ENCODE assay signal across 9 cellular contexts in genomic region chr1:88608139-88608943, GRCh38.
A peak's percentile ranks its signal among the peaks of the same experiment; 100 is the strongest.
DNase-seq lines count a peak whose midpoint lies in the region; ATAC-seq, FAIRE-seq and TF ChIP-seq lines count a peak whose summit lies in the region.
"Had no signal": no experiment of that assay in that cellular context is flagged by ENCODE, and none has a peak within 500 bp of the region (broad histone marks: within the 10 kb centered on the region; RNA-seq: fewer than 3 reads in every experiment).

No MANE protein-coding gene starts in this region.

- H3K9me3 ChIP-seq in transverse colon, result no peaks in the 10 kb centered on the region
- H3K9me3 ChIP-seq: neutrophil had no signal

- no peak overlapping the region for H3K27ac ChIP-seq in transverse colon
- H3K27ac ChIP-seq: neutrophil had no signal

- FAIRE-seq in RCC 7860 (lab: Jason Lieb, UNC), result no peak

- whole genome bisulfite sequencing in transverse colon (ENCODE audit: low coverage in 1 of 2), 2 donors, result 43 to 52% methylated on average over 8 to 11 of the region's 11 CpGs

- no peaks in the 10 kb centered on the region for H3K27me3 ChIP-seq in BJ (ENCODE audit: control insufficient read depth, insufficient read depth, low read length)
- no peaks in the 10 kb centered on the region for H3K27me3 ChIP-seq in transverse colon
- H3K27me3 ChIP-seq: neutrophil had no signal

- POLR2A ChIA-PET in BJ (lab: Charles Lee), result no interaction called here

- ATAC-seq in GM18858 (IDR thresholded peaks at IDR 0.05; ENCODE audit: unreplicated experiment) (peak; percentile 78), HG03439 (IDR thresholded peaks at IDR 0.05; ENCODE audit: unreplicated experiment) (peak; percentile 77), GM21825 (IDR thresholded peaks at IDR 0.05; ENCODE audit: unreplicated experiment) (no peak)

- in situ Hi-C loops in transverse colon (cut with MboI; ENCODE audit: low pct_ligation_motif_present in 1 of 4, low pct_unique_long_range_greater_than_20kb in 1 of 4, low sequenced_read_pairs in 3 of 4), result no loop called here

- no peak overlapping the region for H3K4me3 ChIP-seq in BJ (ENCODE audit: low read depth, low read length)
- no peak overlapping the region for H3K4me3 ChIP-seq in fibroblast of mammary gland (ENCODE audit: control insufficient read depth, low read depth, low read length)
- H3K4me3 ChIP-seq in transverse colon, result no peak overlapping the region

- no peak for TF ChIP-seq POLR2A in transverse colon (IDR thresholded peaks at IDR 0.05)

- TF ChIP-seq EP300 in transverse colon (IDR thresholded peaks at IDR 0.05; ENCODE audit: low read depth), result no peak

- TF ChIP-seq CTCF in BJ (IDR thresholded peaks at IDR 0.05; ENCODE audit: insufficient read depth, low read depth, low read length), result peak; percentile 67
- peak; percentile 77 for TF ChIP-seq CTCF in fibroblast of mammary gland (conservative IDR thresholded peaks at IDR 0.05; ENCODE audit: control insufficient read depth, insufficient read depth, low read depth, low read length)
- peak; percentile 39 to 56 (median 53) for TF ChIP-seq CTCF in transverse colon (IDR thresholded peaks at IDR 0.05)

- intact Hi-C loops in transverse colon (cut with DNase I; ENCODE audit: low total_unique reads), result no loop called here

- H3K36me3 ChIP-seq in BJ (ENCODE audit: control insufficient read depth, insufficient read depth, low read length) (no peaks in the 10 kb centered on the region), transverse colon (no peaks in the 10 kb centered on the region)
- H3K36me3 ChIP-seq: neutrophil had no signal

- H3K4me1 ChIP-seq in transverse colon, result peaks cover 0 to 14% (median 8%) of the 10 kb centered on the region in 4 donors

- CTCF ChIA-PET in BJ (lab: Yijun Ruan, JAX), result interaction anchor here (0.9 kb wide), 1 partner anchor 47 kb away, joined by 3 read pairs; no protein-coding TSS in a partner anchor

- DNase-seq in BJ (ENCODE audit: low read depth) (no peak), RCC 7860 (ENCODE audit: low spot score) (peak; percentile 37), fibroblast of mammary gland (ENCODE audit: low read depth) (peak; percentile 38), transverse colon (no peak), GOT3 (lab: John Stamatoyannopoulos, UW) (no peak)

Comparison
In these comparisons a context has a peak if more than half of its experiments do, and no peak if none do; other contexts are left out.
1. DNase-seq: peak in RCC 7860 (single experiment) and fibroblast of mammary gland (single experiment); none in BJ (single experiment), transverse colon (single experiment) and GOT3 (single experiment).
2. Peak in every context shown above with its lines, with median percentiles within 50 percentile points of each other: CTCF ChIP-seq.